1 cellular context compared by ENCODE assay signal in genomic region chr16:87734644-87735043, GRCh38.
TF ChIP-seq lines count a peak whose summit lies in the region.

No MANE protein-coding gene starts in this region.

TF ChIP-seq in GM23338, 12 proteins besides CTCF, POLR2A, EP300 and RAD21 (continued from another document):
- TF ChIP-seq ETS1 (IDR thresholded peaks at IDR 0.05) (no peak), ZNF462 (CRISPR knock-in tag; IDR thresholded peaks at IDR 0.05) (no peak)
